ENCODE assay signal across 2 cellular contexts in the genomic region with DNA sequence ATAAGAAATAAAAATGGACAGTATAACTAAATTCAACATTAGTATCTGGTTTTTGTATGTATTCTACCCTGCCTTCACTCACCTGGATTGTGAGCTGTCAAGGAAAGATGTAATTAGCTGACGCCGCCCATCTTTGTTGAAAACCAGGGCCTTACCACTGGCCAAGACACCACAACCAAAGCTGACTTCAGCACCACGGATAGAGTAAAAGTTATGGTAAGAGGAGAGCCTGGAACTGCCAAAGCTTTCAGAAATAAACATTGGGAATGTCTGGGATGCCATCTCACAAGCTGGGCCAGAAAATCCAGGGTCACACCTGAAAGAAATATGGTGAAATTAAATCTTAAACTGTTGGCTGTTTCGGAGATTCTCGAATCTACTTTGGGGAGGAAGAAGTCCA.
A peak's percentile ranks its signal among the peaks of the same experiment; 100 is the strongest.
TF ChIP-seq lines count a peak whose summit lies in the region.

No MANE protein-coding gene starts in this region.

TF ChIP-seq in PFSK-1, 5 proteins besides CTCF, POLR2A, EP300 and RAD21 (continued from another document):
- TF ChIP-seq FOXP2 (optimal IDR thresholded peaks at IDR 0.05; ENCODE audit: borderline replicate concordance, extremely low read depth, extremely low read length, insufficient read depth) (no peak), SIN3A (IDR thresholded peaks at IDR 0.05; ENCODE audit: borderline replicate concordance, insufficient read depth, low read length) (no peak)
- TF ChIP-seq, protein P1, sequence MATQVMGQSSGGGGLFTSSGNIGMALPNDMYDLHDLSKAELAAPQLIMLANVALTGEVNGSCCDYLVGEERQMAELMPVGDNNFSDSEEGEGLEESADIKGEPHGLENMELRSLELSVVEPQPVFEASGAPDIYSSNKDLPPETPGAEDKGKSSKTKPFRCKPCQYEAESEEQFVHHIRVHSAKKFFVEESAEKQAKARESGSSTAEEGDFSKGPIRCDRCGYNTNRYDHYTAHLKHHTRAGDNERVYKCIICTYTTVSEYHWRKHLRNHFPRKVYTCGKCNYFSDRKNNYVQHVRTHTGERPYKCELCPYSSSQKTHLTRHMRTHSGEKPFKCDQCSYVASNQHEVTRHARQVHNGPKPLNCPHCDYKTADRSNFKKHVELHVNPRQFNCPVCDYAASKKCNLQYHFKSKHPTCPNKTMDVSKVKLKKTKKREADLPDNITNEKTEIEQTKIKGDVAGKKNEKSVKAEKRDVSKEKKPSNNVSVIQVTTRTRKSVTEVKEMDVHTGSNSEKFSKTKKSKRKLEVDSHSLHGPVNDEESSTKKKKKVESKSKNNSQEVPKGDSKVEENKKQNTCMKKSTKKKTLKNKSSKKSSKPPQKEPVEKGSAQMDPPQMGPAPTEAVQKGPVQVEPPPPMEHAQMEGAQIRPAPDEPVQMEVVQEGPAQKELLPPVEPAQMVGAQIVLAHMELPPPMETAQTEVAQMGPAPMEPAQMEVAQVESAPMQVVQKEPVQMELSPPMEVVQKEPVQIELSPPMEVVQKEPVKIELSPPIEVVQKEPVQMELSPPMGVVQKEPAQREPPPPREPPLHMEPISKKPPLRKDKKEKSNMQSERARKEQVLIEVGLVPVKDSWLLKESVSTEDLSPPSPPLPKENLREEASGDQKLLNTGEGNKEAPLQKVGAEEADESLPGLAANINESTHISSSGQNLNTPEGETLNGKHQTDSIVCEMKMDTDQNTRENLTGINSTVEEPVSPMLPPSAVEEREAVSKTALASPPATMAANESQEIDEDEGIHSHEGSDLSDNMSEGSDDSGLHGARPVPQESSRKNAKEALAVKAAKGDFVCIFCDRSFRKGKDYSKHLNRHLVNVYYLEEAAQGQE (IDR thresholded peaks at IDR 0.05; ENCODE audit: insufficient read depth in 1 of 2, low read depth in 2 of 2, low read length in 2 of 2), result peak; percentile 83 to 95

TF ChIP-seq in H1, 55 proteins besides CTCF, POLR2A, EP300 and RAD21 (continued from another document):
- no peak for TF ChIP-seq TBP (IDR thresholded peaks at IDR 0.05; ENCODE audit: low read depth, low read length)
- TF ChIP-seq, protein P2, sequence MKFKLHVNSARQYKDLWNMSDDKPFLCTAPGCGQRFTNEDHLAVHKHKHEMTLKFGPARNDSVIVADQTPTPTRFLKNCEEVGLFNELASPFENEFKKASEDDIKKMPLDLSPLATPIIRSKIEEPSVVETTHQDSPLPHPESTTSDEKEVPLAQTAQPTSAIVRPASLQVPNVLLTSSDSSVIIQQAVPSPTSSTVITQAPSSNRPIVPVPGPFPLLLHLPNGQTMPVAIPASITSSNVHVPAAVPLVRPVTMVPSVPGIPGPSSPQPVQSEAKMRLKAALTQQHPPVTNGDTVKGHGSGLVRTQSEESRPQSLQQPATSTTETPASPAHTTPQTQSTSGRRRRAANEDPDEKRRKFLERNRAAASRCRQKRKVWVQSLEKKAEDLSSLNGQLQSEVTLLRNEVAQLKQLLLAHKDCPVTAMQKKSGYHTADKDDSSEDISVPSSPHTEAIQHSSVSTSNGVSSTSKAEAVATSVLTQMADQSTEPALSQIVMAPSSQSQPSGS (IDR thresholded peaks at IDR 0.05; ENCODE audit: low read length), result no peak
- TF ChIP-seq YY1 (IDR thresholded peaks at IDR 0.05; ENCODE audit: low read depth, low read length), result no peak
- no peak for TF ChIP-seq TAF7 (optimal IDR thresholded peaks at IDR 0.05; ENCODE audit: borderline replicate concordance, low read depth, low read length)
- TF ChIP-seq, protein P3, sequence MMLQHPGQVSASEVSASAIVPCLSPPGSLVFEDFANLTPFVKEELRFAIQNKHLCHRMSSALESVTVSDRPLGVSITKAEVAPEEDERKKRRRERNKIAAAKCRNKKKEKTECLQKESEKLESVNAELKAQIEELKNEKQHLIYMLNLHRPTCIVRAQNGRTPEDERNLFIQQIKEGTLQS (IDR thresholded peaks at IDR 0.05; ENCODE audit: insufficient read depth, low read depth, low read length), result no peak
- TF ChIP-seq JUN (IDR thresholded peaks at IDR 0.05; ENCODE audit: low read depth, low read length), result no peak
- no peak for TF ChIP-seq HDAC2 (IDR thresholded peaks at IDR 0.05; ENCODE audit: borderline replicate concordance in 1 of 2, low read depth in 2 of 2, low read length in 2 of 2)
- no peak for TF ChIP-seq CHD1 (IDR thresholded peaks at IDR 0.05; ENCODE audit: low read depth, low read length)
